Comparison of ENCODE assay signal across 1 cellular context in genomic region chr1:207752456-207753132, GRCh38.
TF ChIP-seq lines count a peak whose summit lies in the region.

No MANE protein-coding gene starts in this region.

TF ChIP-seq in HepG2, 621 proteins besides CTCF, POLR2A, EP300 and RAD21 (continued from another document):
- no peak for TF ChIP-seq FUBP1 (CRISPR knock-in tag; IDR thresholded peaks at IDR 0.05; ENCODE audit: borderline replicate concordance)
- no peak for TF ChIP-seq ZNF580 (CRISPR knock-in tag; IDR thresholded peaks at IDR 0.05; ENCODE audit: borderline replicate concordance, low read depth)
- no peak; the same call in 1 of the 2 replicates for TF ChIP-seq ZNF710 (CRISPR knock-in tag; IDR thresholded peaks at IDR 0.05; ENCODE audit: borderline replicate concordance)
- no peak for TF ChIP-seq THRA (CRISPR knock-in tag; IDR thresholded peaks at IDR 0.05; ENCODE audit: borderline replicate concordance)
- no peak for TF ChIP-seq RERE (CRISPR knock-in tag; IDR thresholded peaks at IDR 0.05; ENCODE audit: low read depth)
- TF ChIP-seq POLR2G (IDR thresholded peaks at IDR 0.05; ENCODE audit: low read depth, low read length) = peak; percentile 26; the same call in 1 of the 2 replicates
- no peak for TF ChIP-seq CBX1 (IDR thresholded peaks at IDR 0.05; ENCODE audit: low read depth)
- no peak for TF ChIP-seq NFRKB (IDR thresholded peaks at IDR 0.05)
- TF ChIP-seq TMF1 (CRISPR knock-in tag; IDR thresholded peaks at IDR 0.05; ENCODE audit: low read depth) = no peak
- TF ChIP-seq STAT6 (CRISPR knock-in tag; IDR thresholded peaks at IDR 0.05; ENCODE audit: borderline replicate concordance) = no peak
